ENCODE assay signal across 28 cellular contexts in the genomic region with DNA sequence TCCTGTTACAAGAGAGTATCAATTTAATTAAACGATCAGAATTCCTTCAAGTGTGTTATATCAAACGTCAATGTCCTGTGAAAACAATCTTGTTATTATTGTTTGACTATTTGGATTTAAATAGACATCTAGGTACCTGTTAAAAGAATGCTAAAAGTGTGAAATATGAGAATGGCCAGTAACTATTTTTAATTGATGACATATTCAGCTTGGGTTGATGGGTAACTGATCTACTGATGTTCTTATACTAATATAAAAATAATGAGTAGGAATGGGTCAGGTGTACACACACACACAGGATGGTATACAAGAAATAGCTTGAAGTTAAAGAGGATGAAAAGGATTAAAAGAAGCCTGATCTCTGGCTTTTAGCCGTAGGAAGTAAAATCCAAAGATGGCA.
"Had no signal": no experiment of that assay in that cellular context is flagged by ENCODE, and none has a peak within 500 bp of the region (broad histone marks: within the 10 kb centered on the region; RNA-seq: fewer than 3 reads in every experiment).

No MANE protein-coding gene starts in this region.

- H3K4me1 ChIP-seq: colonic mucosa, heart left ventricle, heart right ventricle had no signal

- H3K4me3 Mint-ChIP-seq: dendritic cell treated with granulocyte-macrophage colony-stimulating factor and Interleukin-4, amounts not matched to agents 40 ng/mL and 50 ng/mL, for 4 days; effector memory CD8-positive, alpha-beta T cell; endodermal cell had no signal

- H3K27me3 Mint-ChIP-seq: dendritic cell treated with granulocyte-macrophage colony-stimulating factor and Interleukin-4, amounts not matched to agents 40 ng/mL and 50 ng/mL, for 4 days had no signal

- DNase-seq: colonic mucosa; cortex of kidney; dermis blood vessel endothelial cell; dorsolateral prefrontal cortex; effector CD4-positive, alpha-beta T cell; effector CD8-positive, alpha-beta T cell; effector memory CD4-positive, alpha-beta T cell; effector memory CD8-positive, alpha-beta T cell; endodermal cell; erythroblast; esophagus squamous epithelium; foreskin fibroblast; foreskin keratinocyte; foreskin melanocyte; gastrocnemius medialis; glutamatergic neuron; head of caudate nucleus; heart left ventricle; heart right ventricle had no signal

- H3K9me3 ChIP-seq: colonic mucosa, esophagus muscularis mucosa, gastrocnemius medialis, gastroesophageal sphincter, heart left ventricle had no signal

- H3K27ac Mint-ChIP-seq: dendritic cell treated with granulocyte-macrophage colony-stimulating factor and Interleukin-4, amounts not matched to agents 40 ng/mL and 50 ng/mL, for 4 days; effector memory CD8-positive, alpha-beta T cell; endodermal cell had no signal

- H3K36me3 ChIP-seq: colonic mucosa, esophagus muscularis mucosa, esophagus squamous epithelium, gastrocnemius medialis, gastroesophageal sphincter, heart left ventricle, heart right ventricle had no signal

- ATAC-seq: effector memory CD8-positive, alpha-beta T cell; esophagus mucosa; foreskin keratinocyte; gastrocnemius medialis; gastroesophageal sphincter; heart left ventricle; heart right ventricle had no signal

- H3K9me3 Mint-ChIP-seq: effector memory CD8-positive, alpha-beta T cell had no signal

- FAIRE-seq: colon, endometrium, endothelial cell of umbilical vein, frontal cortex had no signal

- H3K27ac ChIP-seq: colonic mucosa, coronary artery, dorsolateral prefrontal cortex, esophagus muscularis mucosa, foreskin keratinocyte, gastrocnemius medialis, gastroesophageal sphincter, heart left ventricle, heart right ventricle had no signal

- H3K4me3 ChIP-seq: colonic mucosa, coronary artery, dorsolateral prefrontal cortex, esophagus muscularis mucosa, esophagus squamous epithelium, gastrocnemius medialis, gastroesophageal sphincter, heart left ventricle, heart right ventricle had no signal

- H3K27me3 ChIP-seq: colonic mucosa, esophagus muscularis mucosa, esophagus squamous epithelium, foreskin keratinocyte, gastrocnemius medialis, gastroesophageal sphincter, heart left ventricle, heart right ventricle had no signal
